In genomic region chr3:55481067-55481917, GRCh38 we compare ENCODE assay signal across 8 cellular contexts. TPM values are rescaled to one million over a fixed set of nuclear protein-coding genes. Genes with fewer than 3 reads are reported as not detected.
DNase-seq lines count a peak whose midpoint lies in the region; ATAC-seq, FAIRE-seq and TF ChIP-seq lines count a peak whose summit lies in the region.

No MANE protein-coding gene starts in this region.

- peaks cover 27 to 51% (median 47%) of the 10 kb centered on the region in 4 donors for H3K4me1 ChIP-seq in stomach

- peaks cover 71% of the 10 kb centered on the region for H3K36me3 Mint-ChIP-seq in HFFc6 (ENCODE audit: low read depth)

- H3K9me3 Mint-ChIP-seq in HFFc6 = no peaks in the 10 kb centered on the region

- peak overlapping the region; percentile 97 for H3K27ac Mint-ChIP-seq in HFFc6

- ATAC-seq in HG02610 (IDR thresholded peaks at IDR 0.05; ENCODE audit: unreplicated experiment) = no peak

- TF ChIP-seq CTCF in HFFc6 (IDR thresholded peaks at IDR 0.05) (no peak; the same call in 1 of the 2 replicates), bronchial epithelial cell (IDR thresholded peaks at IDR 0.05; ENCODE audit: insufficient read depth, low read length, severe bottlenecking) (no peak), stomach (IDR thresholded peaks at IDR 0.05) (no peak)

- 2 to 9% (median 5%) methylated on average over 39 to 45 of the region's 45 CpGs for WGBS in stomach, 5 donors

- intact Hi-C loops in stomach (cut with DNase I; ENCODE audit: low total_unique reads) = loop anchor here (10.0 kb wide), 2 partner anchors 264 to 774 kb away; no protein-coding TSS in a partner anchor

- FAIRE-seq in bronchial epithelial cell (lab: Jason Lieb, UNC) = no peak

- TF ChIP-seq EP300 in stomach (IDR thresholded peaks at IDR 0.05) = no peak

- H3K4me3 Mint-ChIP-seq in HFFc6 = peak overlapping the region; percentile 98

- DNase-seq in HFFc6 = peak; percentile 74
- no peak for DNase-seq in bronchial epithelial cell (ENCODE audit: low read depth)
- DNase-seq in iPS-NIHi7 (ENCODE audit: extremely low spot score) = peak; percentile 36
- no peak for DNase-seq in stomach
- no peak for DNase-seq in RPMI8226
- DNase-seq in SKM-1 treated with dmso at 0.1 percent for 144 hours (lab: John Stamatoyannopoulos, UW; ENCODE audit: unreplicated experiment) = no peak
- no peak for DNase-seq in midbrain (lab: John Stamatoyannopoulos, UW)

- H3K9me3 ChIP-seq in stomach = no peaks in the 10 kb centered on the region

- H3K4me3 ChIP-seq in bronchial epithelial cell (ENCODE audit: low read depth, low read length) = peak overlapping the region; percentile 37
- H3K4me3 ChIP-seq in stomach = peak overlapping the region; percentile 34 to 48 (median 38)

- H3K27ac ChIP-seq in stomach = peak overlapping the region; percentile 1 to 52 (median 15)

- TF ChIP-seq POLR2A in stomach (IDR thresholded peaks at IDR 0.05) = no peak

- H3K36me3 ChIP-seq in bronchial epithelial cell (ENCODE audit: control insufficient read depth, insufficient read depth, low read length) (no peaks in the 10 kb centered on the region), stomach (no peaks in the 10 kb centered on the region)

- H3K27me3 Mint-ChIP-seq in HFFc6 (ENCODE audit: insufficient read depth) = peaks cover 16% of the 10 kb centered on the region

- H3K4me1 Mint-ChIP-seq in HFFc6 (ENCODE audit: low read depth) = peaks cover 49% of the 10 kb centered on the region

- H3K27me3 ChIP-seq in bronchial epithelial cell (ENCODE audit: control insufficient read depth, insufficient read depth, low read length) = peaks cover 4% of the 10 kb centered on the region
- peaks cover 0 to 83% (median 47%) of the 10 kb centered on the region in 3 donors for H3K27me3 ChIP-seq in stomach

RNA-seq across cellular contexts. Expression of gene WNT5A, which starts 5.8 kb away (rescaled TPM):
- total RNA-seq in HFFc6 (2021; fragmentation: NEBNext Ultra II Directional; extraction: Animal tissue kit (Norgen Biotek cat#: 25700)) = 100 to 1,000 TPM; 240 to 387 (median 256) TPM
- total RNA-seq in bronchial epithelial cell = 3.9 and 11.6 TPM in 2 replicates
- 10 to 100 TPM in 3 of 5 donors, 1 to 10 TPM in 2; 4.1 to 44.2 (median 10.9) TPM for total RNA-seq in stomach
- polyA plus RNA-seq in stomach = 1 to 10 TPM; 1.2 to 4.5 (median 1.4) TPM

Comparison
In these comparisons a context has a peak if more than half of its experiments do, and no peak if none do; other contexts are left out.
1. DNase-seq: peak in HFFc6 (single experiment) and iPS-NIHi7 (single experiment); none in bronchial epithelial cell (single experiment), stomach (single experiment), RPMI8226 (single experiment), SKM-1 treated with dmso at 0.1 percent for 144 hours (single experiment) and midbrain (single experiment).
2. RNA of gene WNT5A, which starts 5.8 kb away (total RNA-seq): 240 to 387 TPM in HFFc6; 4.1 to 44.2 TPM in stomach and 3.9 to 11.6 TPM in bronchial epithelial cell; every median in the first group is over 4 times any median in the second.